In genomic region chr1:11528636-11529121, GRCh38 we compare ENCODE assay signal across 15 cellular contexts. TPM values are rescaled to one million over a fixed set of nuclear protein-coding genes. Genes with fewer than 3 reads are reported as not detected.
A peak's percentile ranks its signal among the peaks of the same experiment; 100 is the strongest.
DNase-seq lines count a peak whose midpoint lies in the region; ATAC-seq and TF ChIP-seq lines count a peak whose summit lies in the region.
"Had no signal": no experiment of that assay in that cellular context is flagged by ENCODE, and none has a peak within 500 bp of the region (broad histone marks: within the 10 kb centered on the region; RNA-seq: fewer than 3 reads in every experiment).

No MANE protein-coding gene starts in this region.

- dilution Hi-C loops in mammary epithelial cell (cut with HindIII; ENCODE audit: low sequenced_read_pairs) = no loop called here

- no peaks in the 10 kb centered on the region for H3K9me3 Mint-ChIP-seq in activated CD8-positive, alpha-beta T cell treated with anti-CD3 and anti-CD28 coated beads for 36 hours
- H3K9me3 Mint-ChIP-seq in endodermal cell = no peaks in the 10 kb centered on the region
- H3K9me3 Mint-ChIP-seq in stimulated activated effector memory CD8-positive, alpha-beta T cell treated with anti-CD3 and anti-CD28 coated beads, Interleukin-12 subunit alpha, Interleukin-12 subunit beta, amount 100 ng/mL, for 72 hours = no peaks in the 10 kb centered on the region
- H3K9me3 Mint-ChIP-seq: CD4-positive, CD25-positive, alpha-beta regulatory T cell had no signal

- H3K27me3 ChIP-seq in endodermal cell (ENCODE audit: control insufficient read depth, insufficient read depth, low read length, poor library complexity, severe bottlenecking) = no peaks in the 10 kb centered on the region
- no peaks in the 10 kb centered on the region for H3K27me3 ChIP-seq in mammary epithelial cell (ENCODE audit: insufficient read depth, low read length)
- H3K27me3 ChIP-seq: Peyer's patch had no signal

- H3K36me3 ChIP-seq in endodermal cell (ENCODE audit: control insufficient read depth, insufficient read depth, low read length) (no peaks in the 10 kb centered on the region), mammary epithelial cell (ENCODE audit: insufficient read depth, low read length) (no peaks in the 10 kb centered on the region)
- H3K36me3 ChIP-seq: Peyer's patch had no signal

- H2AFZ ChIP-seq in mammary epithelial cell (ENCODE audit: low read depth, low read length) = no peak overlapping the region

- no TSS peak for BruUV-seq in mammary epithelial cell (replicated peaks; lab: Mats Ljungman, UMichigan)

- in situ Hi-C loops in mammary epithelial cell (cut with MboI; ENCODE audit: low sequenced_read_pairs in 2 of 2) = no loop called here

- H4K20me1 ChIP-seq in mammary epithelial cell (ENCODE audit: insufficient read depth, low read length) = no peaks in the 10 kb centered on the region

- no peaks in the 10 kb centered on the region for H3K79me2 ChIP-seq in mammary epithelial cell (ENCODE audit: insufficient read depth, low read length)

- intact Hi-C loops in activated CD8-positive, alpha-beta T cell treated with anti-CD3 and anti-CD28 coated beads for 36 hours (cut with micrococcal nuclease) = no loop called here
- intact Hi-C loops in mammary epithelial cell (cut with micrococcal nuclease) = no loop called here

- H3K4me3 Mint-ChIP-seq in activated CD8-positive, alpha-beta T cell treated with anti-CD3 and anti-CD28 coated beads for 36 hours = no peak overlapping the region
- no peak overlapping the region for H3K4me3 Mint-ChIP-seq in endodermal cell
- no peak overlapping the region for H3K4me3 Mint-ChIP-seq in stimulated activated effector memory CD8-positive, alpha-beta T cell treated with anti-CD3 and anti-CD28 coated beads, Interleukin-12 subunit alpha, Interleukin-12 subunit beta, amount 100 ng/mL, for 72 hours
- H3K4me3 Mint-ChIP-seq: CD4-positive, CD25-positive, alpha-beta regulatory T cell had no signal

- H3K27ac ChIP-seq in endodermal cell (ENCODE audit: low read depth, low read length) (no peak overlapping the region), mammary epithelial cell (ENCODE audit: insufficient read depth, low read depth, low read length) (no peak overlapping the region)
- H3K27ac ChIP-seq: Peyer's patch had no signal

- no peak overlapping the region for H3K27ac Mint-ChIP-seq in activated CD8-positive, alpha-beta T cell treated with anti-CD3 and anti-CD28 coated beads for 36 hours
- no peak overlapping the region for H3K27ac Mint-ChIP-seq in endodermal cell
- no peak overlapping the region for H3K27ac Mint-ChIP-seq in stimulated activated effector memory CD8-positive, alpha-beta T cell treated with anti-CD3 and anti-CD28 coated beads, Interleukin-12 subunit alpha, Interleukin-12 subunit beta, amount 100 ng/mL, for 72 hours
- H3K27ac Mint-ChIP-seq: CD4-positive, CD25-positive, alpha-beta regulatory T cell had no signal

- CTCF ChIA-PET in activated CD8-positive, alpha-beta T cell treated with anti-CD3 and anti-CD28 coated beads for 36 hours (lab: Charles Lee) = no interaction called here
- CTCF ChIA-PET in mammary epithelial cell (lab: Charles Lee; ENCODE audit: low non-redundant PET) = no interaction called here

- H3K4me1 Mint-ChIP-seq in activated CD8-positive, alpha-beta T cell treated with anti-CD3 and anti-CD28 coated beads for 36 hours (ENCODE audit: low read depth) = no peaks in the 10 kb centered on the region
- peaks cover 11% of the 10 kb centered on the region for H3K4me1 Mint-ChIP-seq in endodermal cell
- no peaks in the 10 kb centered on the region for H3K4me1 Mint-ChIP-seq in stimulated activated effector memory CD8-positive, alpha-beta T cell treated with anti-CD3 and anti-CD28 coated beads, Interleukin-12 subunit alpha, Interleukin-12 subunit beta, amount 100 ng/mL, for 72 hours
- H3K4me1 Mint-ChIP-seq: CD4-positive, CD25-positive, alpha-beta regulatory T cell had no signal

- POLR2A ChIA-PET in activated CD8-positive, alpha-beta T cell treated with anti-CD3 and anti-CD28 coated beads for 36 hours (lab: Charles Lee) = no interaction called here

- H3K9me3 ChIP-seq in endodermal cell (ENCODE audit: control insufficient read depth, low read length) (no peaks in the 10 kb centered on the region), mammary epithelial cell (replicated peaks; ENCODE audit: insufficient read depth, low read length) (no peaks in the 10 kb centered on the region)
- H3K9me3 ChIP-seq: Peyer's patch had no signal

- 88 to 92% methylated on average over 8 to 10 of the region's 10 CpGs for WGBS in endodermal cell (ENCODE audit: insufficient coverage in 1 of 2, insufficient read length in 1 of 2), 2 experiments
- WGBS in mammary epithelial cell (ENCODE audit: low coverage, missing lambda C conversion rate) = 82% methylated on average over 10 of the region's 10 CpGs

- no peaks in the 10 kb centered on the region for H3K4me1 ChIP-seq in endodermal cell (ENCODE audit: control insufficient read depth, insufficient read depth, low read length)
- H3K4me1 ChIP-seq in mammary epithelial cell (ENCODE audit: insufficient read depth, low read length) = peaks cover 12% of the 10 kb centered on the region
- H3K4me1 ChIP-seq: Peyer's patch had no signal

- H3K9ac ChIP-seq in endodermal cell (ENCODE audit: extremely low read depth, low read length, poor library complexity, severe bottlenecking) = no peak overlapping the region
- H3K9ac ChIP-seq in mammary epithelial cell (ENCODE audit: insufficient read depth, low read length) = no peak overlapping the region

- no peaks in the 10 kb centered on the region for H3K27me3 Mint-ChIP-seq in activated CD8-positive, alpha-beta T cell treated with anti-CD3 and anti-CD28 coated beads for 36 hours
- H3K27me3 Mint-ChIP-seq in endodermal cell (ENCODE audit: insufficient read depth) = no peaks in the 10 kb centered on the region
- H3K27me3 Mint-ChIP-seq: CD4-positive, CD25-positive, alpha-beta regulatory T cell had no signal

- H3K36me3 Mint-ChIP-seq in activated CD8-positive, alpha-beta T cell treated with anti-CD3 and anti-CD28 coated beads for 36 hours (ENCODE audit: low read depth) = no peaks in the 10 kb centered on the region
- peaks cover 6% of the 10 kb centered on the region for H3K36me3 Mint-ChIP-seq in endodermal cell (ENCODE audit: low read depth)
- H3K36me3 Mint-ChIP-seq in stimulated activated effector memory CD8-positive, alpha-beta T cell treated with anti-CD3 and anti-CD28 coated beads, Interleukin-12 subunit alpha, Interleukin-12 subunit beta, amount 100 ng/mL, for 72 hours = no peaks in the 10 kb centered on the region
- H3K36me3 Mint-ChIP-seq: CD4-positive, CD25-positive, alpha-beta regulatory T cell had no signal

- peak; percentile 25 to 42 for DNase-seq in activated T-cell treated with anti-CD3 and anti-CD28 coated beads, Interleukin-2, amount 50 U/mL, for 48 hours
- DNase-seq in activated T-cell treated with anti-CD3 and anti-CD28 coated beads, Interleukin-2, amount 50 U/mL, for 1 hour = no peak
- peak; percentile 34 for DNase-seq in activated CD8-positive, alpha-beta T cell treated with anti-CD3 and anti-CD28 coated beads for 36 hours
- DNase-seq in endodermal cell = peak; percentile 34
- DNase-seq in stimulated activated effector memory CD8-positive, alpha-beta T cell treated with anti-CD3 and anti-CD28 coated beads, Interleukin-12 subunit alpha, Interleukin-12 subunit beta, amount 100 ng/mL, for 72 hours (ENCODE audit: low spot score in 2 of 2) = no peak
- DNase-seq in NCI-H1930 (lab: John Stamatoyannopoulos, UW) = no peak
- DNase-seq in mammary epithelial cell = no peak
- DNase-seq: ACHN; CD4-positive, CD25-positive, alpha-beta regulatory T cell; DMS53; NCI-H1417; NCI-H2029 treated with DMSO at 0.1 percent for 48 hours; NCI-H510A treated with DMSO at 0.1 percent for 48 hours; Peyer's patch had no signal

- peak; percentile 42 for ATAC-seq in activated CD8-positive, alpha-beta T cell treated with anti-CD3 and anti-CD28 coated beads for 36 hours
- peak; percentile 77 for ATAC-seq in stimulated activated effector memory CD8-positive, alpha-beta T cell treated with anti-CD3 and anti-CD28 coated beads, Interleukin-12 subunit alpha, Interleukin-12 subunit beta, amount 100 ng/mL, for 72 hours
- no peak for ATAC-seq in GM19455 (IDR thresholded peaks at IDR 0.05; ENCODE audit: unreplicated experiment)

- no peak for TF ChIP-seq CTCF in activated CD8-positive, alpha-beta T cell treated with anti-CD3 and anti-CD28 coated beads for 36 hours (IDR thresholded peaks at IDR 0.05)
- TF ChIP-seq CTCF in endodermal cell (conservative IDR thresholded peaks at IDR 0.05) (no peak), mammary epithelial cell (conservative IDR thresholded peaks at IDR 0.05 in 1 of 2, IDR thresholded peaks at IDR 0.05 in 1 of 2; ENCODE audit: extremely low read depth in 1 of 2, insufficient read depth in 1 of 2, low read depth in 1 of 2, low read length in 2 of 2) (no peak)

- H3K4me3 ChIP-seq in endodermal cell (ENCODE audit: low read length) (no peak overlapping the region), mammary epithelial cell (replicated peaks in 1 of 3; ENCODE audit: insufficient read depth in 1 of 3, low read depth in 2 of 3, low read length in 3 of 3) (no peak overlapping the region)
- H3K4me3 ChIP-seq: Peyer's patch had no signal

- no peak overlapping the region for H3K4me2 ChIP-seq in mammary epithelial cell (ENCODE audit: insufficient read depth, low read depth, low read length)

RNA-seq across cellular contexts. Expression of gene DISP3, which starts 49.7 kb away (rescaled TPM):
- under 1 TPM; 0.63 to 0.65 TPM for total RNA-seq in activated CD8-positive, alpha-beta T cell treated with anti-CD3 and anti-CD28 coated beads for 36 hours
- 10 to 100 TPM in 1 of 2 donors, 1 to 10 TPM in 1; 9.6 to 11.6 TPM for total RNA-seq in endodermal cell
- polyA plus RNA-seq in endodermal cell (2013, experiment 1 of 2) = 31.3 TPM
- 26.0 TPM for polyA plus RNA-seq in endodermal cell (2013, experiment 2 of 2)
- total RNA-seq in mammary epithelial cell = under 1 TPM; under 0.01 to 0.14 TPM
- polyA plus RNA-seq in mammary epithelial cell = 0.01 TPM
- not detected for polyA minus RNA-seq in mammary epithelial cell

Comparison
In these comparisons a context has a peak if more than half of its experiments do, and no peak if none do; other contexts are left out.
1. DNase-seq: peak in activated T-cell treated with anti-CD3 and anti-CD28 coated beads, Interleukin-2, amount 50 U/mL, for 48 hours (2 of 2), activated CD8-positive, alpha-beta T cell treated with anti-CD3 and anti-CD28 coated beads for 36 hours (single experiment) and endodermal cell (single experiment); none in activated T-cell treated with anti-CD3 and anti-CD28 coated beads, Interleukin-2, amount 50 U/mL, for 1 hour (single experiment), stimulated activated effector memory CD8-positive, alpha-beta T cell treated with anti-CD3 and anti-CD28 coated beads, Interleukin-12 subunit alpha, Interleukin-12 subunit beta, amount 100 ng/mL, for 72 hours (0 of 2), NCI-H1930 (0 of 2) and mammary epithelial cell (single experiment).
2. RNA of gene DISP3, which starts 49.7 kb away (total RNA-seq): 9.6 to 11.6 TPM in endodermal cell; 0.63 to 0.65 TPM in activated CD8-positive, alpha-beta T cell treated with anti-CD3 and anti-CD28 coated beads for 36 hours and under 0.01 to 0.14 TPM in mammary epithelial cell; every median in the first group is over 4 times any median in the second.